8 cellular contexts compared by ENCODE assay signal in the genomic region with DNA sequence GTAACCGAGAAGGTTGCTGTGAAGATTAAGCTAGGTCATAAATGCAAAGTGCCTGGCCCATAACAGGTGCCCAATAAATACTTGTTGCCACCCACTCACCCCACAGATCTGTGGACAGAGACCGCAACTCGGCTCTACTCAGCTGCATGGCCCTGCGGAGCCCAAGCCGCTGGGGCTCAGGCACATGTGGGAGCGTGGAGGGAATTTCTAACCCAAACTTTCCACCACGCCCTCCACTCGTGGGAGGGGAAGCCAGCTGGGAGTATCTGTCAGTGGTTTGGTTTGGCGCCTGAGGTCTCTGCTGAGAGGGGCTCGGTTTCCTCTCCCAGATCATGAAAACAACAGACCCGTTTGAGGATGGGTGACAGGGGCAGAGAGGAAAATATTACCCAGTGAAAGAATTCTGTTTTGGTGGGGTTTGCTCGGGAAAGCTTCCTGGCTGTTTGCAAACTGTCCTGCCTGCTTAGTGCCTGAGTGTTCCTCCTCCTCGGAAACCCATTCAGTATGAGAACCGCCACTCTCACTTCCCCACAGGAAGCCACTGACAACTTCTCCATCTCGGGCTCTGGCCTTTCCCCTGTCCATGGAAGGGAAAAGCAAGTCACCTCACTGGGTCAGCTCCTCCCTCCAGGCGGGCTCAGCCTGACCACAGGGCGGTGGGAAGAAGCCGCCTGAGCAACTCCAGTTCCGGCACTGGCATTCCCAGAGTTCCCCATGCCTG.
A peak's percentile ranks its signal among the peaks of the same experiment; 100 is the strongest.
DNase-seq lines count a peak whose midpoint lies in the region; ATAC-seq and TF ChIP-seq lines count a peak whose summit lies in the region.

No MANE protein-coding gene starts in this region.

- DNase-seq in T-cell, result peak in 32 of 34 experiments; percentile 11 to 57 (median 32)
- no peak for DNase-seq in ascending aorta (ENCODE audit: low spot score in 2 of 2)
- DNase-seq in naive thymus-derived CD4-positive, alpha-beta T cell, result peak in 2 of 9 donors; percentile 27 to 84
- DNase-seq in suprapubic skin (ENCODE audit: low spot score in 2 of 2), result no peak
- no peak for DNase-seq in posterior vena cava (ENCODE audit: low spot score)
- DNase-seq in NCI-H446 (lab: John Stamatoyannopoulos, UW), result no peak

- peak overlapping the region; percentile 63 to 70 (median 63) for H3K4me3 Mint-ChIP-seq in T-cell
- H3K4me3 Mint-ChIP-seq in naive thymus-derived CD4-positive, alpha-beta T cell, result peak overlapping the region; percentile 54 to 80 (median 70)

- POLR2A ChIA-PET in T-cell (lab: Charles Lee), result interaction anchor here (0.6 to 0.7 kb wide), 4 partner anchors 53 to 699 kb away, joined by 3 to 4 read pairs (median 4); no protein-coding TSS in a partner anchor
- POLR2A ChIA-PET in naive thymus-derived CD4-positive, alpha-beta T cell (lab: Charles Lee), result interaction anchor here (1.2 to 4.7 kb wide), 4 partner anchors 10 to 113 kb away, joined by 5 to 23 read pairs (median 9); a partner anchor contains a TSS

- peak overlapping the region in 1 of 2 donors; percentile 5 for H3K4me3 ChIP-seq in ascending aorta
- peak overlapping the region; percentile 53 for H3K4me3 ChIP-seq in naive thymus-derived CD4-positive, alpha-beta T cell (ENCODE audit: low read length)
- no peak overlapping the region for H3K4me3 ChIP-seq in suprapubic skin

- peak overlapping the region; percentile 75 to 93 for H3K27ac ChIP-seq in ascending aorta
- peak overlapping the region; percentile 42 for H3K27ac ChIP-seq in naive thymus-derived CD4-positive, alpha-beta T cell (ENCODE audit: low read depth, low read length)
- peak overlapping the region; percentile 34 for H3K27ac ChIP-seq in suprapubic skin

- no peaks in the 10 kb centered on the region for H3K27me3 Mint-ChIP-seq in T-cell
- H3K27me3 Mint-ChIP-seq in naive thymus-derived CD4-positive, alpha-beta T cell, result no peaks in the 10 kb centered on the region

- peaks cover 87 to 92% (median 90%) of the 10 kb centered on the region in 3 donors for H3K4me1 Mint-ChIP-seq in T-cell
- peaks cover 62 to 88% (median 71%) of the 10 kb centered on the region in 7 donors for H3K4me1 Mint-ChIP-seq in naive thymus-derived CD4-positive, alpha-beta T cell

- intact Hi-C loops in ascending aorta (cut with DNase I), result loop anchor here (5.0 kb wide), 1 partner anchor 34 kb away; no protein-coding TSS in a partner anchor
- intact Hi-C loops in naive thymus-derived CD4-positive, alpha-beta T cell (cut with micrococcal nuclease), result loop anchor here (1.0 to 5.0 kb wide), 5 partner anchors 10 to 301 kb away; a partner anchor contains a TSS
- intact Hi-C loops in posterior vena cava (cut with DNase I), result no loop called here

- H3K27me3 ChIP-seq in ascending aorta (no peaks in the 10 kb centered on the region), suprapubic skin (no peaks in the 10 kb centered on the region)
- H3K27me3 ChIP-seq in naive thymus-derived CD4-positive, alpha-beta T cell (ENCODE audit: control insufficient read depth in 2 of 2, insufficient read depth in 2 of 2, low read length in 2 of 2), result no peaks in the 10 kb centered on the region

- H3K36me3 ChIP-seq in ascending aorta (peaks cover 6% of the 10 kb centered on the region in 2 donors), suprapubic skin (no peaks in the 10 kb centered on the region)
- H3K36me3 ChIP-seq in naive thymus-derived CD4-positive, alpha-beta T cell (ENCODE audit: control insufficient read depth in 2 of 3, insufficient read depth in 3 of 3, low read length in 3 of 3), result peaks cover 0 to 22% (median 0%) of the 10 kb centered on the region in 3 experiments

- peak overlapping the region; percentile 86 to 92 for H3K27ac Mint-ChIP-seq in T-cell
- peak overlapping the region; percentile 64 to 91 (median 79) for H3K27ac Mint-ChIP-seq in naive thymus-derived CD4-positive, alpha-beta T cell

- no peaks in the 10 kb centered on the region for H3K9me3 ChIP-seq in ascending aorta
- no peaks in the 10 kb centered on the region for H3K9me3 ChIP-seq in naive thymus-derived CD4-positive, alpha-beta T cell (ENCODE audit: control insufficient read depth in 2 of 3, low read length in 3 of 3)
- H3K9me3 ChIP-seq in suprapubic skin, result no peaks in the 10 kb centered on the region

- no peaks in the 10 kb centered on the region for H3K9me3 Mint-ChIP-seq in T-cell
- H3K9me3 Mint-ChIP-seq in naive thymus-derived CD4-positive, alpha-beta T cell, result no peaks in the 10 kb centered on the region

- no peak for TF ChIP-seq EP300 in suprapubic skin (IDR thresholded peaks at IDR 0.05)

- CTCF ChIA-PET in T-cell (lab: Charles Lee), result interaction anchor here (0.9 kb wide), 2 partner anchors 56 to 249 kb away, joined by 4 read pairs; a partner anchor contains a TSS
- CTCF ChIA-PET in naive thymus-derived CD4-positive, alpha-beta T cell (lab: Charles Lee), result interaction anchor here (0.8 to 1.3 kb wide), 2 partner anchors 11 to 65 kb away, joined by 3 to 4 read pairs; no protein-coding TSS in a partner anchor

- no peak for TF ChIP-seq POLR2A in suprapubic skin (IDR thresholded peaks at IDR 0.05)

- 41% methylated on average over 18 of the region's 19 CpGs for WGBS in suprapubic skin

- H3K4me1 ChIP-seq in ascending aorta (peaks cover 62 to 79% of the 10 kb centered on the region in 2 donors), suprapubic skin (peaks cover 38% of the 10 kb centered on the region)
- H3K4me1 ChIP-seq in naive thymus-derived CD4-positive, alpha-beta T cell (ENCODE audit: control insufficient read depth in 2 of 2, insufficient read depth in 2 of 2, low read length in 2 of 2), result peaks cover 65 to 79% of the 10 kb centered on the region in 2 donors

- peak; percentile 71 for ATAC-seq in GM18508 (IDR thresholded peaks at IDR 0.05; ENCODE audit: insufficient read depth, unreplicated experiment)
- ATAC-seq in HG02970 (IDR thresholded peaks at IDR 0.05; ENCODE audit: low FRiP score, unreplicated experiment), result peak; percentile 71
- ATAC-seq in T-cell (replicated peaks in 1 of 4), result peak; percentile 47 to 59 (median 48)
- peak; percentile 63 for ATAC-seq in naive thymus-derived CD4-positive, alpha-beta T cell

- TF ChIP-seq CTCF in ascending aorta (IDR thresholded peaks at IDR 0.05) (no peak), suprapubic skin (IDR thresholded peaks at IDR 0.05) (no peak)

- H3K36me3 Mint-ChIP-seq in T-cell, result peaks cover 21% of the 10 kb centered on the region
- H3K36me3 Mint-ChIP-seq in naive thymus-derived CD4-positive, alpha-beta T cell, result peaks cover 0 to 19% (median 14%) of the 10 kb centered on the region in 5 donors

Comparison
In these comparisons a context has a peak if more than half of its experiments do, and no peak if none do; other contexts are left out.
1. DNase-seq: peak in T-cell (32 of 34); none in ascending aorta (0 of 2), suprapubic skin (0 of 2), posterior vena cava (single experiment) and NCI-H446 (0 of 2).
2. H3K27ac ChIP-seq: peak in every context shown above with its lines; median percentile 84 in ascending aorta; 42 in naive thymus-derived CD4-positive, alpha-beta T cell; 34 in suprapubic skin.
3. intact Hi-C loops: an anchor here in ascending aorta (5.0 kb wide) and naive thymus-derived CD4-positive, alpha-beta T cell (1.0 to 5.0 kb wide); none called in posterior vena cava.
4. Peak in every context shown above with its lines, with median percentiles within 50 percentile points of each other: ATAC-seq.